ENCODE assay signal across 11 cellular contexts in the genomic region with DNA sequence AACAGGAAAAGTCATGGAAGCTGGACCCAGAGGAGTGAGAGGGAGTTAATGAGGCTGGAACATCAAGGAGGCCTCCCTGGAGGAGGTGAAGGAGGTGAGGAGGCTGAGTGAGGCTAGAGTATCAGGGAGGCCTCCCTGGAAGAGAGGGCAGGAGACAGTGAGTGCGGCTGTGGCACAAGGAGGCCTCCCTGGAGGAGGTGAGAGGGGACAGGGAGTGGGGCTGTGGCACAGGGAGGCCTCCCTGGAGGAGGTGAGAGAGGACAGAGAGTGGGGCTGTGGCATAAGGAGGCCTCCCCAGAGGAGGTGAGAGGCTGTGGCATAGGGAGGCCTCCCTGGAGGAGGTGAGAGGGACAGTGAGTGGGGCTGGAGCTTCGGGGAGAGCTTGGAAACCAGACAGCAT. TPM values are rescaled to one million over a fixed set of nuclear protein-coding genes. Genes with fewer than 3 reads are reported as not detected.
A peak's percentile ranks its signal among the peaks of the same experiment; 100 is the strongest.
DNase-seq lines count a peak whose midpoint lies in the region; ATAC-seq, FAIRE-seq and TF ChIP-seq lines count a peak whose summit lies in the region.
"Had no signal": no experiment of that assay in that cellular context is flagged by ENCODE, and none has a peak within 500 bp of the region (broad histone marks: within the 10 kb centered on the region; RNA-seq: fewer than 3 reads in every experiment).

No MANE protein-coding gene starts in this region.

- TF ChIP-seq CTCF in right atrium auricular region (IDR thresholded peaks at IDR 0.05): no peak
- no peak for TF ChIP-seq CTCF in ascending aorta (IDR thresholded peaks at IDR 0.05)
- no peak for TF ChIP-seq CTCF in kidney (IDR thresholded peaks at IDR 0.05; ENCODE audit: borderline replicate concordance, extremely low read depth, insufficient read depth)

- intact Hi-C loops in left ventricle myocardium superior (cut with micrococcal nuclease) (no loop called here), ascending aorta (cut with DNase I) (no loop called here), kidney (cut with DNase I) (no loop called here)

- peaks cover 0 to 68% of the 10 kb centered on the region in 2 donors for H3K4me1 ChIP-seq in right atrium auricular region
- peaks cover 16 to 42% of the 10 kb centered on the region in 2 donors for H3K4me1 ChIP-seq in ascending aorta
- peaks cover 30 to 44% of the 10 kb centered on the region in 2 donors for H3K4me1 ChIP-seq in muscle layer of duodenum (ENCODE audit: control insufficient read depth in 1 of 2, insufficient read depth in 2 of 2, low read length in 2 of 2)
- H3K4me1 ChIP-seq in urinary bladder (ENCODE audit: insufficient read depth): no peaks in the 10 kb centered on the region
- H3K4me1 ChIP-seq in kidney (ENCODE audit: control insufficient read depth in 1 of 2, insufficient read depth in 1 of 2, low read depth in 1 of 2, low read length in 2 of 2): peaks cover 0 to 24% of the 10 kb centered on the region in 2 donors

- H3K27me3 ChIP-seq in right atrium auricular region (no peaks in the 10 kb centered on the region), ascending aorta (no peaks in the 10 kb centered on the region), muscle layer of duodenum (ENCODE audit: low read depth, low read length) (no peaks in the 10 kb centered on the region)

- H3K36me3 ChIP-seq in right atrium auricular region (peaks cover 18% of the 10 kb centered on the region), ascending aorta (peaks cover 10 to 27% of the 10 kb centered on the region in 2 donors), muscle layer of duodenum (ENCODE audit: control insufficient read depth in 1 of 2, insufficient read depth in 2 of 2, low read length in 2 of 2) (peaks cover 6 to 24% of the 10 kb centered on the region in 2 donors), urinary bladder (ENCODE audit: insufficient read depth) (peaks cover 2% of the 10 kb centered on the region), kidney (ENCODE audit: control insufficient read depth in 1 of 2, insufficient read depth in 2 of 2, low read length in 2 of 2) (no peaks in the 10 kb centered on the region)

- no peak overlapping the region for H3K4me3 ChIP-seq in right atrium auricular region
- H3K4me3 ChIP-seq in ascending aorta: no peak overlapping the region
- H3K4me3 ChIP-seq in muscle layer of duodenum (ENCODE audit: low read depth in 1 of 2, low read length in 2 of 2): peak overlapping the region in 1 of 2 donors; percentile 3
- H3K4me3 ChIP-seq in urinary bladder (ENCODE audit: low read depth, low read length): no peak overlapping the region
- no peak overlapping the region for H3K4me3 ChIP-seq in kidney (ENCODE audit: low read length in 2 of 2)

- no peaks in the 10 kb centered on the region for H3K9me3 ChIP-seq in right atrium auricular region
- no peaks in the 10 kb centered on the region for H3K9me3 ChIP-seq in ascending aorta
- no peaks in the 10 kb centered on the region for H3K9me3 ChIP-seq in muscle layer of duodenum (ENCODE audit: control insufficient read depth in 1 of 2, low read length in 2 of 2)
- no peaks in the 10 kb centered on the region for H3K9me3 ChIP-seq in kidney (ENCODE audit: control insufficient read depth in 1 of 2, low read length in 2 of 2)

- DNase-seq in right atrium auricular region (ENCODE audit: low spot score) (no peak), left ventricle myocardium superior (no peak), ascending aorta (ENCODE audit: low spot score in 2 of 2) (no peak), kidney (no peak), hippocampal formation (lab: John Stamatoyannopoulos, UW) (no peak)
- DNase-seq: NCI-H1092 had no signal

- ATAC-seq in left ventricle myocardium superior (no peak), HG03439 (IDR thresholded peaks at IDR 0.05; ENCODE audit: unreplicated experiment) (no peak)

- no peak for FAIRE-seq in kidney (lab: Jason Lieb, UNC)
- FAIRE-seq: GM12892 had no signal

- 67% methylated on average over 2 of the region's 2 CpGs for WGBS in urinary bladder

- H3K9ac ChIP-seq in kidney (ENCODE audit: low read length in 2 of 2): no peak overlapping the region

- H3K27ac ChIP-seq in right atrium auricular region (peak overlapping the region; percentile 74 to 85), ascending aorta (peak overlapping the region; percentile 81 to 85), muscle layer of duodenum (ENCODE audit: low read length) (peak overlapping the region; percentile 75), urinary bladder (ENCODE audit: low read depth) (peak overlapping the region; percentile 85), kidney (ENCODE audit: low read depth in 2 of 2, low read length in 2 of 2) (peak overlapping the region in 1 of 2 donors; percentile 78)

RNA-seq across cellular contexts. Expression of a gene that starts 5.5 kb away (rescaled TPM):
- 1 to 10 TPM; 3.0 to 3.2 TPM for total RNA-seq in right atrium auricular region
- 3.4 TPM for total RNA-seq in left ventricle myocardium superior
- total RNA-seq in ascending aorta: 3.6 TPM
- 5.8 TPM for total RNA-seq in urinary bladder
- 13.6 TPM for polyA plus RNA-seq in urinary bladder
- total RNA-seq in kidney: 6.0 TPM
- 2.6 TPM for polyA plus RNA-seq in kidney (ENCODE audit: insufficient read depth, low read depth, low replicate concordance)

RNA-seq across cellular contexts. Expression of a gene that starts 28.9 kb away (rescaled TPM):
- 1 to 10 TPM in 1 of 2 donors, under 1 TPM in 1; 0.85 to 2.8 TPM for total RNA-seq in right atrium auricular region
- 0.17 TPM for total RNA-seq in left ventricle myocardium superior
- not detected for total RNA-seq in ascending aorta
- 19.6 TPM for total RNA-seq in urinary bladder
- polyA plus RNA-seq in urinary bladder: 126 TPM
- total RNA-seq in kidney: 11.2 TPM
- polyA plus RNA-seq in kidney (ENCODE audit: insufficient read depth, low read depth, low replicate concordance): 3.1 TPM
- polyA plus RNA-seq: neural cell had no signal

RNA-seq across cellular contexts. Expression of a gene that starts 41.3 kb away (rescaled TPM):
- 10 to 100 TPM; 15.2 to 21.4 TPM for total RNA-seq in right atrium auricular region
- 17.8 TPM for total RNA-seq in left ventricle myocardium superior
- total RNA-seq in ascending aorta: 3.9 TPM
- total RNA-seq in urinary bladder: 42.0 TPM
- polyA plus RNA-seq in urinary bladder: 21.2 TPM
- total RNA-seq in kidney: 41.5 TPM
- polyA plus RNA-seq in kidney (ENCODE audit: insufficient read depth, low read depth, low replicate concordance): 14.5 TPM
